ENCODE assay signal across 17 cellular contexts in genomic region chr12:61956545-61956944, GRCh38.
DNase-seq lines count a peak whose midpoint lies in the region; ATAC-seq and TF ChIP-seq lines count a peak whose summit lies in the region.
"Had no signal": no experiment of that assay in that cellular context is flagged by ENCODE, and none has a peak within 500 bp of the region (broad histone marks: within the 10 kb centered on the region; RNA-seq: fewer than 3 reads in every experiment).

No MANE protein-coding gene starts in this region.

- no peak overlapping the region for H3K4me3 ChIP-seq in MM.1S (ENCODE audit: low read length)
- H3K4me3 ChIP-seq in breast epithelium: no peak overlapping the region
- H3K4me3 ChIP-seq: BLaER1 treated with 17β-estradiol and CSF1 and Interleukin-3, amounts not matched to agents 10 nM and 100 nM; GM12878; GM23248; HAP-1; K562 had no signal

- H3K9me3 ChIP-seq in MM.1S (replicated peaks; ENCODE audit: insufficient read depth, low read length): no peaks in the 10 kb centered on the region
- no peaks in the 10 kb centered on the region for H3K9me3 ChIP-seq in breast epithelium
- H3K9me3 ChIP-seq: BLaER1 treated with 17β-estradiol and CSF1 and Interleukin-3, amounts not matched to agents 10 nM and 100 nM; HAP-1 had no signal

- no peak overlapping the region for H3K4me2 ChIP-seq in MM.1S (ENCODE audit: low read depth, low read length)
- H3K4me2 ChIP-seq: BLaER1 treated with 17β-estradiol and CSF1 and Interleukin-3, amounts not matched to agents 10 nM and 100 nM had no signal

- no peaks in the 10 kb centered on the region for H4K20me1 ChIP-seq in MM.1S (ENCODE audit: insufficient read depth, low read length)
- H4K20me1 ChIP-seq: BLaER1 treated with 17β-estradiol and CSF1 and Interleukin-3, amounts not matched to agents 10 nM and 100 nM had no signal

- no peak overlapping the region for H2AFZ ChIP-seq in MM.1S (ENCODE audit: low read length)
- H2AFZ ChIP-seq: GM23248 had no signal

- H3F3A ChIP-seq in MM.1S (ENCODE audit: insufficient read depth, low read length): no peaks in the 10 kb centered on the region

- intact Hi-C loops in breast epithelium (cut with DNase I; ENCODE audit: low total_unique reads): no loop called here

- H3K4me1 ChIP-seq in MM.1S (ENCODE audit: low read length) (no peaks in the 10 kb centered on the region), breast epithelium (no peaks in the 10 kb centered on the region)
- H3K4me1 ChIP-seq: BLaER1 treated with 17β-estradiol and CSF1 and Interleukin-3, amounts not matched to agents 10 nM and 100 nM; HAP-1 had no signal

- no peaks in the 10 kb centered on the region for H3K79me2 ChIP-seq in MM.1S (ENCODE audit: low read length)

- DNase-seq in MM.1S (peak; percentile 14), breast epithelium (ENCODE audit: low spot score in 2 of 2) (no peak), NCI-H187 treated with DMSO at 0.1 percent for 48 hours (lab: John Stamatoyannopoulos, UW) (no peak)
- DNase-seq in stimulated activated CD4-positive, alpha-beta T cell treated with anti-CD3 and anti-CD28 coated beads, Interleukin-4, amount 100 ng/mL, for 4 hours: no peak
- DNase-seq: Calu3; CD8-positive, alpha-beta T cell; DMS79 treated with DMSO at 0.1 percent for 48 hours; GF-D8; GM23248; IMR-90 had no signal

- H3K27ac ChIP-seq in MM.1S (ENCODE audit: low read length): no peak overlapping the region
- no peak overlapping the region for H3K27ac ChIP-seq in breast epithelium
- H3K27ac ChIP-seq: BLaER1 treated with 17β-estradiol and CSF1 and Interleukin-3, amounts not matched to agents 10 nM and 100 nM; GM23248 had no signal

- no peak for TF ChIP-seq CTCF in MM.1S (IDR thresholded peaks at IDR 0.05; ENCODE audit: low read length)
- no peak for TF ChIP-seq CTCF in breast epithelium (IDR thresholded peaks at IDR 0.05)

- H3K9ac ChIP-seq in MM.1S (ENCODE audit: low read length): no peak overlapping the region
- H3K9ac ChIP-seq: BLaER1 treated with 17β-estradiol and CSF1 and Interleukin-3, amounts not matched to agents 10 nM and 100 nM; GM23248 had no signal

- H3K9me2 ChIP-seq in MM.1S (replicated peaks; ENCODE audit: insufficient read depth, low read length): no peaks in the 10 kb centered on the region

- no peaks in the 10 kb centered on the region for H3K27me3 ChIP-seq in MM.1S (replicated peaks; ENCODE audit: insufficient read depth, low read length)
- H3K27me3 ChIP-seq in breast epithelium: no peaks in the 10 kb centered on the region
- H3K27me3 ChIP-seq: BLaER1 treated with 17β-estradiol and CSF1 and Interleukin-3, amounts not matched to agents 10 nM and 100 nM had no signal

- no peak for TF ChIP-seq POLR2A in breast epithelium (IDR thresholded peaks at IDR 0.05)

- peak; percentile 61 for ATAC-seq in GM18867 (IDR thresholded peaks at IDR 0.05; ENCODE audit: unreplicated experiment)
- ATAC-seq in GM21576 (IDR thresholded peaks at IDR 0.05; ENCODE audit: unreplicated experiment): peak; percentile 63
- no peak for ATAC-seq in GM21526 (IDR thresholded peaks at IDR 0.05; ENCODE audit: low FRiP score, unreplicated experiment)
- ATAC-seq: CD8-positive, alpha-beta T cell; GM12878; K562 had no signal

- no peaks in the 10 kb centered on the region for H3K36me3 ChIP-seq in MM.1S (replicated peaks; ENCODE audit: insufficient read depth, low read length)
- H3K36me3 ChIP-seq in breast epithelium: no peaks in the 10 kb centered on the region
- H3K36me3 ChIP-seq: BLaER1 treated with 17β-estradiol and CSF1 and Interleukin-3, amounts not matched to agents 10 nM and 100 nM; HAP-1 had no signal
